ENCODE assay signal across 33 cellular contexts in the genomic region with DNA sequence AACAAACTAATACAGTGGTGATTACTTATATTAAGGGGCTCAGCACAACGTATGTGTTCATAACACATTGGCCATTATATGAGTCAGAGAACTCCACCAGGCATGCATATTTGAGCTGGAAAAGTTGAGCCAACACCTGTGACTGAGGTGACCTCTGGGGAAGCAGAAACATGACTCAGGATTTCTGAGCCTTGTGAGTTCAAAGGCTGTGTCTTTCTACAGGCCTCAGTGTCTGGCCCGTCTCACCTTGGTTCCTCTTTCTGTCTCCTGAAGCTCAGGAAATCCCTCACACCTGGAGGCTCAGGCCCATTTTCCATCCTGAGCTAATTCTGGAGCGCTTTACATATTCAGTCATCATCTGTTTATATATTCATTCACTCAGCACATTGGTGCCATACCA.
DNase-seq lines count a peak whose midpoint lies in the region; ATAC-seq and TF ChIP-seq lines count a peak whose summit lies in the region.
"Had no signal": no experiment of that assay in that cellular context is flagged by ENCODE, and none has a peak within 500 bp of the region (broad histone marks: within the 10 kb centered on the region; RNA-seq: fewer than 3 reads in every experiment).

No MANE protein-coding gene starts in this region.

- TF ChIP-seq POLR2A in breast epithelium (IDR thresholded peaks at IDR 0.05), result no peak

- CTCF ChIA-PET in MCF 10A (lab: Yijun Ruan, JAX), result no interaction called here
- CTCF ChIA-PET in activated CD8-positive, alpha-beta T cell treated with anti-CD3 and anti-CD28 coated beads, Interleukin-2, amount 10 ng/mL, durations not matched to agents 7 days and 5 days (lab: Charles Lee), result no interaction called here

- POLR2A ChIA-PET in MCF 10A (lab: Yijun Ruan, JAX), result interaction anchor here (0.6 kb wide), 1 partner anchor 244 kb away, joined by 4 read pairs; no protein-coding TSS in a partner anchor
- POLR2A ChIA-PET in activated CD8-positive, alpha-beta T cell treated with anti-CD3 and anti-CD28 coated beads, Interleukin-2, amount 10 ng/mL, durations not matched to agents 7 days and 5 days (lab: Charles Lee), result no interaction called here

- peak; percentile 47 for ATAC-seq in HG03442 (IDR thresholded peaks at IDR 0.05; ENCODE audit: unreplicated experiment)
- ATAC-seq in activated T-helper 17 cell treated with anti-CD3 and anti-CD28 coated beads, Interleukin-2, amount 50 U/mL, for 72 hours (replicated peaks), result peak; percentile 67
- ATAC-seq in activated CD8-positive, alpha-beta T cell treated with anti-CD3 and anti-CD28 coated beads, Interleukin-2, amount 10 ng/mL, durations not matched to agents 7 days and 5 days, result no peak
- ATAC-seq in HG03460 (IDR thresholded peaks at IDR 0.05; ENCODE audit: unreplicated experiment), result no peak
- ATAC-seq: A549; activated CD4-positive, alpha-beta T cell treated with anti-CD3 and anti-CD28 coated beads for 36 hours had no signal

- H3K9me3 Mint-ChIP-seq in MCF 10A (ENCODE audit: unreplicated experiment), result peaks cover 19% of the 10 kb centered on the region
- H3K9me3 Mint-ChIP-seq in activated T-helper 17 cell treated with anti-CD3 and anti-CD28 coated beads, Interleukin-2, amount 50 U/mL, for 72 hours, result no peaks in the 10 kb centered on the region
- no peaks in the 10 kb centered on the region for H3K9me3 Mint-ChIP-seq in activated CD8-positive, alpha-beta T cell treated with anti-CD3 and anti-CD28 coated beads, Interleukin-2, amount 10 ng/mL, durations not matched to agents 7 days and 5 days (ENCODE audit: insufficient read depth)
- H3K9me3 Mint-ChIP-seq: activated naive CD4-positive, alpha-beta T cell treated with anti-CD3 and anti-CD28 coated beads, Interleukin-2, amount 50 U/mL, for 24 hours; activated T-helper 2 cell treated with anti-CD3 and anti-CD28 coated beads, Interferon-gamma antibody, Interleukin-2, Interleukin-4, amounts not matched to agents 10 μg/mL and 5 μg/mL and 100 μg/mL, durations not matched to agents 14 hours and 24 hours and 36 hours; CD4-positive, alpha-beta T cell; central memory CD8-positive, alpha-beta T cell; dendritic cell treated with granulocyte-macrophage colony-stimulating factor and Interleukin-4, amounts not matched to agents 40 ng/mL and 50 ng/mL, for 4 days had no signal

- H3K4me1 ChIP-seq in breast epithelium (no peaks in the 10 kb centered on the region), osteoblast (ENCODE audit: insufficient read depth, low read length) (no peaks in the 10 kb centered on the region)
- H3K4me1 ChIP-seq: A549, SJSA1 had no signal

- H3K4me2 ChIP-seq in osteoblast (ENCODE audit: insufficient read depth, low read length), result no peak overlapping the region
- H3K4me2 ChIP-seq: A549, KMS-11 had no signal

- H3K36me3 ChIP-seq in breast epithelium (no peaks in the 10 kb centered on the region), osteoblast (ENCODE audit: insufficient read depth, low read length) (no peaks in the 10 kb centered on the region)
- H3K36me3 ChIP-seq: ovary, SJSA1, thoracic aorta had no signal

- TF ChIP-seq CTCF in MCF 10A (IDR thresholded peaks at IDR 0.05; ENCODE audit: unreplicated experiment) (no peak), breast epithelium (IDR thresholded peaks at IDR 0.05) (no peak), osteoblast (IDR thresholded peaks at IDR 0.05; ENCODE audit: extremely low read depth, low read depth, low read length) (no peak)

- H3K27me3 ChIP-seq in breast epithelium, result no peaks in the 10 kb centered on the region
- H3K27me3 ChIP-seq in osteoblast (ENCODE audit: insufficient read depth, low read length), result no peaks in the 10 kb centered on the region
- H3K27me3 ChIP-seq: ovary, SJSA1 had no signal

- DNase-seq in MCF 10A (ENCODE audit: unreplicated experiment) (peak; percentile 25), breast epithelium (ENCODE audit: low spot score in 2 of 2) (no peak), osteoblast (ENCODE audit: insufficient read length, low spot score, missing footprints) (peak; percentile 61), cortex of kidney (lab: John Stamatoyannopoulos, UW) (no peak)
- DNase-seq in activated CD8-positive, alpha-beta T cell treated with anti-CD3 and anti-CD28 coated beads, Interleukin-2, amount 10 ng/mL, durations not matched to agents 7 days and 5 days, result no peak
- DNase-seq: activated CD4-positive, alpha-beta T cell treated with anti-CD3 and anti-CD28 coated beads for 36 hours; anterior cingulate cortex; CD4-positive, alpha-beta T cell; EL; H7; hypothalamus; immature natural killer cell; NCI-H1417 treated with DMSO at 0.1 percent for 48 hours; NCI-H2029 treated with DMSO at 0.1 percent for 48 hours; NCI-H524 treated with DMSO at 0.1 percent for 48 hours; NK-92 treated with Interleukin-12 subunit alpha and Interleukin-12 subunit beta, amount 100 ng/mL, for 24 hours; ovary; stimulated activated naive CD4-positive, alpha-beta T cell treated with Interleukin-2 at 50 U/mL for 16 hours; T-helper 9 cell had no signal

- no TSS peak for BruUV-seq in MCF 10A (replicated peaks; lab: Mats Ljungman, UMichigan)

- H3K4me1 Mint-ChIP-seq in MCF 10A (ENCODE audit: insufficient read depth, unreplicated experiment), result no peaks in the 10 kb centered on the region
- no peaks in the 10 kb centered on the region for H3K4me1 Mint-ChIP-seq in activated T-helper 17 cell treated with anti-CD3 and anti-CD28 coated beads, Interleukin-2, amount 50 U/mL, for 72 hours
- no peaks in the 10 kb centered on the region for H3K4me1 Mint-ChIP-seq in activated CD8-positive, alpha-beta T cell treated with anti-CD3 and anti-CD28 coated beads, Interleukin-2, amount 10 ng/mL, durations not matched to agents 7 days and 5 days (ENCODE audit: low read depth)
- H3K4me1 Mint-ChIP-seq: activated CD4-positive, alpha-beta T cell treated with anti-CD3 and anti-CD28 coated beads for 36 hours; activated naive CD4-positive, alpha-beta T cell treated with anti-CD3 and anti-CD28 coated beads, Interleukin-2, amount 50 U/mL, for 24 hours; central memory CD8-positive, alpha-beta T cell; immature natural killer cell; memory B cell had no signal

- H3K27ac ChIP-seq in breast epithelium (no peak overlapping the region), osteoblast (ENCODE audit: low read depth, low read length) (no peak overlapping the region)
- H3K27ac ChIP-seq: A549, KMS-11, ovary, SJSA1, skin epidermis, thoracic aorta, VCaP had no signal

- intact Hi-C loops in MCF 10A (cut with micrococcal nuclease), result no loop called here
- intact Hi-C loops in breast epithelium (cut with DNase I; ENCODE audit: low total_unique reads), result no loop called here

- no peaks in the 10 kb centered on the region for H3K36me3 Mint-ChIP-seq in MCF 10A (ENCODE audit: insufficient read depth, unreplicated experiment)
- H3K36me3 Mint-ChIP-seq in activated T-helper 17 cell treated with anti-CD3 and anti-CD28 coated beads, Interleukin-2, amount 50 U/mL, for 72 hours (ENCODE audit: low read depth), result no peaks in the 10 kb centered on the region
- no peaks in the 10 kb centered on the region for H3K36me3 Mint-ChIP-seq in activated CD8-positive, alpha-beta T cell treated with anti-CD3 and anti-CD28 coated beads, Interleukin-2, amount 10 ng/mL, durations not matched to agents 7 days and 5 days (ENCODE audit: low read depth)
- H3K36me3 Mint-ChIP-seq: activated naive CD4-positive, alpha-beta T cell treated with anti-CD3 and anti-CD28 coated beads, Interleukin-2, amount 50 U/mL, for 24 hours; immature natural killer cell; memory B cell had no signal

- H3K27ac Mint-ChIP-seq in MCF 10A (ENCODE audit: low read depth, unreplicated experiment), result no peak overlapping the region
- no peak overlapping the region for H3K27ac Mint-ChIP-seq in activated T-helper 17 cell treated with anti-CD3 and anti-CD28 coated beads, Interleukin-2, amount 50 U/mL, for 72 hours
- H3K27ac Mint-ChIP-seq in activated CD8-positive, alpha-beta T cell treated with anti-CD3 and anti-CD28 coated beads, Interleukin-2, amount 10 ng/mL, durations not matched to agents 7 days and 5 days, result no peak overlapping the region
- H3K27ac Mint-ChIP-seq: activated CD4-positive, alpha-beta T cell treated with anti-CD3 and anti-CD28 coated beads for 36 hours; activated naive CD4-positive, alpha-beta T cell treated with anti-CD3 and anti-CD28 coated beads, Interleukin-2, amount 50 U/mL, for 24 hours; activated T-helper 2 cell treated with anti-CD3 and anti-CD28 coated beads, Interferon-gamma antibody, Interleukin-2, Interleukin-4, amounts not matched to agents 10 μg/mL and 5 μg/mL and 100 μg/mL, durations not matched to agents 14 hours and 24 hours and 36 hours; CD4-positive, alpha-beta T cell; dendritic cell treated with granulocyte-macrophage colony-stimulating factor and Interleukin-4, amounts not matched to agents 40 ng/mL and 50 ng/mL, for 4 days; immature natural killer cell; memory B cell had no signal

- no peaks in the 10 kb centered on the region for H3K27me3 Mint-ChIP-seq in MCF 10A (ENCODE audit: insufficient read depth, unreplicated experiment)
- H3K27me3 Mint-ChIP-seq in activated T-helper 17 cell treated with anti-CD3 and anti-CD28 coated beads, Interleukin-2, amount 50 U/mL, for 72 hours, result peaks cover 10% of the 10 kb centered on the region
- peaks cover 4% of the 10 kb centered on the region for H3K27me3 Mint-ChIP-seq in activated CD8-positive, alpha-beta T cell treated with anti-CD3 and anti-CD28 coated beads, Interleukin-2, amount 10 ng/mL, durations not matched to agents 7 days and 5 days (ENCODE audit: low read depth)
- H3K27me3 Mint-ChIP-seq: dendritic cell treated with granulocyte-macrophage colony-stimulating factor and Interleukin-4, amounts not matched to agents 40 ng/mL and 50 ng/mL, for 4 days had no signal

- H3K9me3 ChIP-seq in breast epithelium (no peaks in the 10 kb centered on the region), osteoblast (ENCODE audit: low read depth, low read length) (no peaks in the 10 kb centered on the region)
- H3K9me3 ChIP-seq: A549, ovary, SJSA1, thoracic aorta had no signal

- no peaks in the 10 kb centered on the region for H3K79me2 ChIP-seq in osteoblast (ENCODE audit: insufficient read depth, low read length)

- H4K20me1 ChIP-seq in osteoblast (ENCODE audit: insufficient read depth, low read length), result no peaks in the 10 kb centered on the region

- no peak overlapping the region for H2AFZ ChIP-seq in osteoblast (ENCODE audit: low read length)

- H3K4me3 Mint-ChIP-seq in MCF 10A (ENCODE audit: unreplicated experiment), result no peak overlapping the region
- H3K4me3 Mint-ChIP-seq in activated T-helper 17 cell treated with anti-CD3 and anti-CD28 coated beads, Interleukin-2, amount 50 U/mL, for 72 hours, result no peak overlapping the region
- H3K4me3 Mint-ChIP-seq in activated CD8-positive, alpha-beta T cell treated with anti-CD3 and anti-CD28 coated beads, Interleukin-2, amount 10 ng/mL, durations not matched to agents 7 days and 5 days, result no peak overlapping the region
- H3K4me3 Mint-ChIP-seq: activated CD4-positive, alpha-beta T cell treated with anti-CD3 and anti-CD28 coated beads for 36 hours; activated naive CD4-positive, alpha-beta T cell treated with anti-CD3 and anti-CD28 coated beads, Interleukin-2, amount 50 U/mL, for 24 hours; CD4-positive, alpha-beta T cell; central memory CD8-positive, alpha-beta T cell; dendritic cell treated with granulocyte-macrophage colony-stimulating factor and Interleukin-4, amounts not matched to agents 40 ng/mL and 50 ng/mL, for 4 days; immature natural killer cell; memory B cell had no signal

- H3K4me3 ChIP-seq in breast epithelium (no peak overlapping the region), osteoblast (ENCODE audit: insufficient read depth, low read length) (no peak overlapping the region)
- H3K4me3 ChIP-seq: A549, ovary, SJSA1, skin epidermis, thoracic aorta had no signal

Comparison
In these comparisons a context has a peak if more than half of its experiments do, and no peak if none do; other contexts are left out.
1. DNase-seq: peak in MCF 10A (single experiment) and osteoblast (single experiment); none in breast epithelium (0 of 2), cortex of kidney (single experiment) and activated CD8-positive, alpha-beta T cell treated with anti-CD3 and anti-CD28 coated beads, Interleukin-2, amount 10 ng/mL, durations not matched to agents 7 days and 5 days (single experiment).
2. ATAC-seq: peak in HG03442 (single experiment) and activated T-helper 17 cell treated with anti-CD3 and anti-CD28 coated beads, Interleukin-2, amount 50 U/mL, for 72 hours (single experiment); none in activated CD8-positive, alpha-beta T cell treated with anti-CD3 and anti-CD28 coated beads, Interleukin-2, amount 10 ng/mL, durations not matched to agents 7 days and 5 days (single experiment) and HG03460 (single experiment).